9 cellular contexts compared by ENCODE assay signal in genomic region chr11:62909107-62909894, GRCh38. TPM values are rescaled to one million over a fixed set of nuclear protein-coding genes. Genes with fewer than 3 reads are reported as not detected.
DNase-seq lines count a peak whose midpoint lies in the region; ATAC-seq and TF ChIP-seq lines count a peak whose summit lies in the region.
"Had no signal": no experiment of that assay in that cellular context is flagged by ENCODE, and none has a peak within 500 bp of the region (broad histone marks: within the 10 kb centered on the region; RNA-seq: fewer than 3 reads in every experiment).

No MANE protein-coding gene starts in this region.

- no peak overlapping the region for H4K91ac ChIP-seq in H9 (ENCODE audit: insufficient read length, low read depth, low read length)

- DNase-seq in BE2C (peak; percentile 73), H9 (peak; percentile 97), SK-MEL-5 (ENCODE audit: low read depth, low spot score) (peak; percentile 79), fibroblast of the aortic adventitia (ENCODE audit: low read depth) (peak; percentile 63), neural crest cell (ENCODE audit: low read depth, low spot score) (peak; percentile 61), NCI-H446 treated with DMSO at 0.1 percent for 48 hours (lab: John Stamatoyannopoulos, UW) (no peak)
- DNase-seq in activated naive CD4-positive, alpha-beta T cell treated with anti-CD3 and anti-CD28 coated beads, Interleukin-2, amount 50 U/mL, for 72 hours (ENCODE audit: low spot score in 2 of 2) = no peak

- H3K27ac Mint-ChIP-seq in H9 (peak overlapping the region in 2 of 3 experiments; percentile 55 to 85; a peak in 2 of 7 replicates), neural crest cell (ENCODE audit: unreplicated experiment) (no peak overlapping the region)
- no peak overlapping the region for H3K27ac Mint-ChIP-seq in activated naive CD4-positive, alpha-beta T cell treated with anti-CD3 and anti-CD28 coated beads, Interleukin-2, amount 50 U/mL, for 72 hours

- no peak overlapping the region for H3K9ac ChIP-seq in H9 (ENCODE audit: extremely low read depth, insufficient read length, low read length)

- no peak overlapping the region for H2BK120ac ChIP-seq in H9 (ENCODE audit: low read depth, low read length, poor library complexity, severe bottlenecking)

- H3K18ac ChIP-seq in H9 (ENCODE audit: insufficient read length, low read depth, low read length) = peak overlapping the region; percentile 80

- H3K4me2 ChIP-seq in H9 (ENCODE audit: insufficient read depth, insufficient read length, low read length) = peak overlapping the region; percentile 36

- H3K23ac ChIP-seq in H9 (ENCODE audit: insufficient read length, low read depth, low read length) = no peak overlapping the region

- peaks cover 0 to 6% (median 0%) of the 10 kb centered on the region in 3 experiments; a peak in 1 of 7 replicates for H3K36me3 Mint-ChIP-seq in H9 (ENCODE audit: insufficient read depth in 1 of 3, low read depth in 3 of 3)
- no peaks in the 10 kb centered on the region for H3K36me3 Mint-ChIP-seq in neural crest cell (ENCODE audit: low read depth)
- H3K36me3 Mint-ChIP-seq in activated naive CD4-positive, alpha-beta T cell treated with anti-CD3 and anti-CD28 coated beads, Interleukin-2, amount 50 U/mL, for 72 hours = no peaks in the 10 kb centered on the region

- H3K79me2 ChIP-seq in H9 (ENCODE audit: insufficient read depth, low read length) = no peaks in the 10 kb centered on the region

- no peak overlapping the region for H3K56ac ChIP-seq in H9 (ENCODE audit: insufficient read length, low read depth, low read length)

- H3K4ac ChIP-seq in H9 (ENCODE audit: low read depth, low read length) = no peak overlapping the region

- no peaks in the 10 kb centered on the region for H3K27me3 ChIP-seq in BE2C
- H3K27me3 ChIP-seq in H9 (ENCODE audit: insufficient read depth, low read length) = no peaks in the 10 kb centered on the region; the same call in 1 of the 2 replicates

- peaks cover 13% of the 10 kb centered on the region for H3K27me3 Mint-ChIP-seq in H9 (ENCODE audit: low read depth)
- H3K27me3 Mint-ChIP-seq in neural crest cell (ENCODE audit: low read depth) = peaks cover 10% of the 10 kb centered on the region

- no peak for ATAC-seq in activated naive CD4-positive, alpha-beta T cell treated with anti-CD3 and anti-CD28 coated beads, Interleukin-2, amount 50 U/mL, for 72 hours
- ATAC-seq in GM21723 (IDR thresholded peaks at IDR 0.05; ENCODE audit: unreplicated experiment) = no peak

- H4K8ac ChIP-seq in H9 (replicated peaks; ENCODE audit: insufficient read length, low read depth, low read length) = peak overlapping the region; percentile 27

- H3K27ac ChIP-seq in H9 (ENCODE audit: insufficient read length, low read depth, low read length) = no peak overlapping the region
- H3K27ac ChIP-seq: neutrophil had no signal

- H3K14ac ChIP-seq in H9 (ENCODE audit: insufficient read depth, low read length) = peak overlapping the region; percentile 92

- peak overlapping the region; percentile 6 for H2BK12ac ChIP-seq in H9 (ENCODE audit: insufficient read length, low read depth, low read length)

- in situ Hi-C loops in SK-MEL-5 (cut with HindIII; ENCODE audit: low pct_unique_long_range_greater_than_20kb, low sequenced_read_pairs) = no loop called here

- no peak overlapping the region for H2BK20ac ChIP-seq in H9 (ENCODE audit: low read depth, low read length, poor library complexity, severe bottlenecking)

- WGBS in H9 (ENCODE audit: extremely low coverage, insufficient read length, low lambda C conversion rate) = no CpG with 5 or more reads among the region's 24 CpGs

- no peak overlapping the region for H2BK15ac ChIP-seq in H9 (ENCODE audit: low read depth, low read length)

- H2AK5ac ChIP-seq in H9 (ENCODE audit: insufficient read length, low read length) = no peak overlapping the region

- H3K4me1 Mint-ChIP-seq in H9 (peaks cover 21 to 31% of the 10 kb centered on the region in 2 experiments), neural crest cell (peaks cover 9% of the 10 kb centered on the region)

- H3T11ph ChIP-seq in H9 (ENCODE audit: low read length) = no peak overlapping the region

- H3K9me3 ChIP-seq in BE2C (no peaks in the 10 kb centered on the region), H9 (ENCODE audit: control insufficient read depth, low read depth, low read length) (no peaks in the 10 kb centered on the region)
- H3K9me3 ChIP-seq: neutrophil had no signal

- peaks cover 36% of the 10 kb centered on the region for H3K4me1 ChIP-seq in BE2C
- H3K4me1 ChIP-seq in H9 (ENCODE audit: insufficient read depth, low read length) = peaks cover 3% of the 10 kb centered on the region; the same call in 1 of the 2 replicates

- TF ChIP-seq CTCF in BE2C (IDR thresholded peaks at IDR 0.05; ENCODE audit: low read depth, low read length) (peak; percentile 79), H9 (conservative IDR thresholded peaks at IDR 0.05) (peak; percentile 79), fibroblast of the aortic adventitia (IDR thresholded peaks at IDR 0.05; ENCODE audit: insufficient read depth, low read length) (peak; percentile 54), neural crest cell (conservative IDR thresholded peaks at IDR 0.05) (peak; percentile 71)

- H3K4me3 ChIP-seq in BE2C (ENCODE audit: low read depth, low read length) (no peak overlapping the region), fibroblast of the aortic adventitia (ENCODE audit: low read depth, low read length) (no peak overlapping the region)

- no peak overlapping the region for H2AFZ ChIP-seq in H9 (ENCODE audit: low read length)

- peaks cover 13% of the 10 kb centered on the region for H3K36me3 ChIP-seq in BE2C
- H3K36me3 ChIP-seq: neutrophil had no signal

- H4K20me1 ChIP-seq in H9 (ENCODE audit: control insufficient read depth, insufficient read depth, insufficient read length) = no peaks in the 10 kb centered on the region

- no peaks in the 10 kb centered on the region for H3K23me2 ChIP-seq in H9 (ENCODE audit: insufficient read length, low read depth, low read length, poor library complexity, severe bottlenecking)

- H3K79me1 ChIP-seq in H9 (ENCODE audit: insufficient read depth, low read depth, low read length, poor library complexity, severe bottlenecking) = no peaks in the 10 kb centered on the region

- H3K9me3 Mint-ChIP-seq in H9 (peaks cover 2 to 5% of the 10 kb centered on the region in 2 experiments; a peak in 2 of 5 replicates), neural crest cell (no peaks in the 10 kb centered on the region)
- H3K9me3 Mint-ChIP-seq in activated naive CD4-positive, alpha-beta T cell treated with anti-CD3 and anti-CD28 coated beads, Interleukin-2, amount 50 U/mL, for 72 hours = no peaks in the 10 kb centered on the region

- H4K5ac ChIP-seq in H9 (ENCODE audit: insufficient read length, low read depth, low read length) = peak overlapping the region; percentile 9

- no peak overlapping the region for H2BK5ac ChIP-seq in H9 (ENCODE audit: insufficient read length, low read length)

- peak overlapping the region in 1 of 2 experiments; percentile 45; a peak in 3 of 5 replicates for H3K4me3 Mint-ChIP-seq in H9
- H3K4me3 Mint-ChIP-seq in neural crest cell = no peak overlapping the region

RNA-seq across cellular contexts. Expression of gene CHRM1, which starts 11.9 kb away (rescaled TPM):
- 5.8 TPM for polyA plus RNA-seq in BE2C (2012; ENCODE audit: insufficient read depth, insufficient read length, low read depth)
- total RNA-seq in H9 (2021) (not detected in 2 replicates), fibroblast of the aortic adventitia (ENCODE audit: low replicate concordance) (not detected in 2 replicates), neural crest cell (not detected in 2 replicates)
- 0.16 and 0.18 TPM in 2 replicates for total RNA-seq in SK-MEL-5 (2014; rRNA removed; shearing (Covaris generic))
- 0.20 and 0.33 TPM in 2 replicates for polyA plus RNA-seq in SK-MEL-5 (2015; cell fraction: cytosol; rRNA removed)
- polyA plus RNA-seq in SK-MEL-5 (2015; cell fraction: nucleus; rRNA removed) = 0.19 TPM in 1 of 2 replicates, not detected in the other
- total RNA-seq in activated naive CD4-positive, alpha-beta T cell treated with anti-CD3 and anti-CD28 coated beads, Interleukin-2, amount 50 U/mL, for 72 hours = not detected

RNA-seq across cellular contexts. Expression of gene SLC3A2, which starts 28.6 kb away (rescaled TPM):
- polyA plus RNA-seq in BE2C (2012; ENCODE audit: insufficient read depth, insufficient read length, low read depth) = 878 TPM
- total RNA-seq in H9 (2021) = 289 and 290 TPM in 2 replicates
- 734 and 765 TPM in 2 replicates for total RNA-seq in SK-MEL-5 (2014; rRNA removed; shearing (Covaris generic))
- 651 and 675 TPM in 2 replicates for polyA plus RNA-seq in SK-MEL-5 (2015; cell fraction: cytosol; rRNA removed)
- 631 and 764 TPM in 2 replicates for polyA plus RNA-seq in SK-MEL-5 (2015; cell fraction: nucleus; rRNA removed)
- total RNA-seq in fibroblast of the aortic adventitia (ENCODE audit: low replicate concordance) = 174 and 179 TPM in 2 replicates
- total RNA-seq in neural crest cell = 181 and 185 TPM in 2 replicates
- 100 to 1,000 TPM; 295 to 308 TPM for total RNA-seq in activated naive CD4-positive, alpha-beta T cell treated with anti-CD3 and anti-CD28 coated beads, Interleukin-2, amount 50 U/mL, for 72 hours

Comparison
In these comparisons a context has a peak if more than half of its experiments do, and no peak if none do; other contexts are left out.
1. DNase-seq: peak in BE2C (single experiment), H9 (single experiment), SK-MEL-5 (single experiment), fibroblast of the aortic adventitia (single experiment) and neural crest cell (single experiment); none in NCI-H446 treated with DMSO at 0.1 percent for 48 hours (single experiment) and activated naive CD4-positive, alpha-beta T cell treated with anti-CD3 and anti-CD28 coated beads, Interleukin-2, amount 50 U/mL, for 72 hours (0 of 2).
2. H3K27ac Mint-ChIP-seq: peak in H9 (2 of 3); none in neural crest cell (single experiment) and activated naive CD4-positive, alpha-beta T cell treated with anti-CD3 and anti-CD28 coated beads, Interleukin-2, amount 50 U/mL, for 72 hours (0 of 2).
3. Peak in every context shown above with its lines, with median percentiles within 50 percentile points of each other: CTCF ChIP-seq.